In genomic region chr9:133715866-133716563, GRCh38 we compare ENCODE assay signal across 8 cellular contexts. TPM values are rescaled to one million over a fixed set of nuclear protein-coding genes. Genes with fewer than 3 reads are reported as not detected.
DNase-seq lines count a peak whose midpoint lies in the region; ATAC-seq and TF ChIP-seq lines count a peak whose summit lies in the region.

No MANE protein-coding gene starts in this region.

- CTCF ChIA-PET in activated CD8-positive, alpha-beta T cell treated with anti-CD3 and anti-CD28 coated beads, Interleukin-2, amount 10 ng/mL, durations not matched to agents 7 days and 5 days (lab: Charles Lee): interaction anchor here (0.9 to 5.1 kb wide), 5 partner anchors 32 to 182 kb away, joined by 3 to 26 read pairs (median 3); partner anchors contain the start of gene ADAMTSL2

- POLR2A ChIA-PET in activated CD8-positive, alpha-beta T cell treated with anti-CD3 and anti-CD28 coated beads, Interleukin-2, amount 10 ng/mL, durations not matched to agents 7 days and 5 days (lab: Charles Lee): no interaction called here

- no peak overlapping the region for H3K27ac Mint-ChIP-seq in activated CD8-positive, alpha-beta T cell treated with anti-CD3 and anti-CD28 coated beads, Interleukin-2, amount 10 ng/mL, durations not matched to agents 7 days and 5 days

- TF ChIP-seq RAD21 in liver (IDR thresholded peaks at IDR 0.05): peak; percentile 48 to 65

- no peaks in the 10 kb centered on the region for H3K9me3 Mint-ChIP-seq in activated CD8-positive, alpha-beta T cell treated with anti-CD3 and anti-CD28 coated beads, Interleukin-2, amount 10 ng/mL, durations not matched to agents 7 days and 5 days (ENCODE audit: insufficient read depth)

- TF ChIP-seq CTCF in KMS-11 (conservative IDR thresholded peaks at IDR 0.05; ENCODE audit: low read depth, low read length) (peak; percentile 39; the same call in 1 of the 2 replicates), liver (IDR thresholded peaks at IDR 0.05; ENCODE audit: low read depth, low read length, missing input control) (peak; percentile 9)

- H3K27ac ChIP-seq in BLaER1 (peak overlapping the region; percentile 54; the same call in 1 of the 2 replicates), KMS-11 (no peak overlapping the region), liver (ENCODE audit: low read depth in 1 of 2, low read length in 2 of 2) (peak overlapping the region; percentile 83 to 90)

- H3K4me1 ChIP-seq in BLaER1 (peaks cover 64% of the 10 kb centered on the region), KMS-11 (ENCODE audit: low read depth, poor library complexity, severe bottlenecking) (no peaks in the 10 kb centered on the region), liver (ENCODE audit: control insufficient read depth in 4 of 4, insufficient read depth in 4 of 4, low read length in 3 of 4) (peaks cover 0 to 46% (median 26%) of the 10 kb centered on the region in 4 donors)

- H3K4me3 Mint-ChIP-seq in activated CD8-positive, alpha-beta T cell treated with anti-CD3 and anti-CD28 coated beads, Interleukin-2, amount 10 ng/mL, durations not matched to agents 7 days and 5 days: no peak overlapping the region

- no peaks in the 10 kb centered on the region for H3K36me3 ChIP-seq in BLaER1
- H3K36me3 ChIP-seq in KMS-11 (ENCODE audit: insufficient read depth): no peaks in the 10 kb centered on the region
- H3K36me3 ChIP-seq in liver (ENCODE audit: control insufficient read depth in 4 of 4, insufficient read depth in 3 of 4, low read depth in 1 of 4, low read length in 3 of 4): peaks cover 0 to 19% (median 8%) of the 10 kb centered on the region in 4 donors

- no peak overlapping the region for H3K4me3 ChIP-seq in BLaER1
- H3K4me3 ChIP-seq in KMS-11 (IDR thresholded peaks at IDR 0.05; ENCODE audit: insufficient read depth, low read depth, low read length): no peak overlapping the region
- H3K4me3 ChIP-seq in liver (ENCODE audit: low read depth in 1 of 3, low read length in 3 of 3): no peak overlapping the region

- peaks cover under 1% of the 10 kb centered on the region for H3K27me3 Mint-ChIP-seq in activated CD8-positive, alpha-beta T cell treated with anti-CD3 and anti-CD28 coated beads, Interleukin-2, amount 10 ng/mL, durations not matched to agents 7 days and 5 days (ENCODE audit: low read depth)

- peaks cover 3% of the 10 kb centered on the region for H3K4me1 Mint-ChIP-seq in activated CD8-positive, alpha-beta T cell treated with anti-CD3 and anti-CD28 coated beads, Interleukin-2, amount 10 ng/mL, durations not matched to agents 7 days and 5 days (ENCODE audit: low read depth)

- H3K9me3 ChIP-seq in BLaER1 (peaks cover 12% of the 10 kb centered on the region), liver (ENCODE audit: control insufficient read depth in 4 of 4, low read length in 3 of 4) (no peaks in the 10 kb centered on the region)

- 70% methylated on average over 21 of the region's 21 CpGs for WGBS in liver

- H3K36me3 Mint-ChIP-seq in activated CD8-positive, alpha-beta T cell treated with anti-CD3 and anti-CD28 coated beads, Interleukin-2, amount 10 ng/mL, durations not matched to agents 7 days and 5 days (ENCODE audit: low read depth): no peaks in the 10 kb centered on the region

- H4K20me1 ChIP-seq in BLaER1 (no peaks in the 10 kb centered on the region), KMS-11 (ENCODE audit: insufficient read depth) (no peaks in the 10 kb centered on the region)

- H3K27me3 ChIP-seq in BLaER1 (0 out of 2 replicates have a peak, but pooled peaks cover 3% of the 10 kb centered on the region), KMS-11 (ENCODE audit: insufficient read depth, low read depth) (peaks cover 53% of the 10 kb centered on the region), liver (ENCODE audit: control insufficient read depth in 4 of 4, insufficient read depth in 4 of 4, low read length in 3 of 4) (no peaks in the 10 kb centered on the region)

- DNase-seq in activated CD8-positive, alpha-beta T cell treated with anti-CD3 and anti-CD28 coated beads, Interleukin-2, amount 10 ng/mL, durations not matched to agents 7 days and 5 days: peak; percentile 49
- DNase-seq in HuH-7 (ENCODE audit: low spot score) (no peak), hippocampal formation (lab: John Stamatoyannopoulos, UW) (no peak)

- H3K9ac ChIP-seq in BLaER1: peak overlapping the region; percentile 57; the same call in 1 of the 2 replicates
- no peak overlapping the region for H3K9ac ChIP-seq in KMS-11
- H3K9ac ChIP-seq in liver (ENCODE audit: low read depth in 1 of 2, low read length in 2 of 2): peak overlapping the region in 1 of 2 donors; percentile 39

- H3K79me2 ChIP-seq in KMS-11 (ENCODE audit: insufficient read depth, low read depth): no peaks in the 10 kb centered on the region

- H2AFZ ChIP-seq in KMS-11 (ENCODE audit: low read depth): no peak overlapping the region

- peak overlapping the region; percentile 97 for H3K4me2 ChIP-seq in BLaER1
- H3K4me2 ChIP-seq in KMS-11: no peak overlapping the region

- ATAC-seq in activated CD8-positive, alpha-beta T cell treated with anti-CD3 and anti-CD28 coated beads, Interleukin-2, amount 10 ng/mL, durations not matched to agents 7 days and 5 days: peak; percentile 63
- no peak for ATAC-seq in GM19397 (IDR thresholded peaks at IDR 0.05; ENCODE audit: unreplicated experiment)
- ATAC-seq in GM18867 (IDR thresholded peaks at IDR 0.05; ENCODE audit: unreplicated experiment): no peak

TF ChIP-seq in liver, 16 proteins besides CTCF, POLR2A, EP300 and RAD21:
- no peak for TF ChIP-seq ZBTB33 (IDR thresholded peaks at IDR 0.05)
- TF ChIP-seq ATF3 (IDR thresholded peaks at IDR 0.05): no peak
- no peak for TF ChIP-seq GABPA (IDR thresholded peaks at IDR 0.05 in 1 of 2, conservative IDR thresholded peaks at IDR 0.05 in 1 of 2)
- no peak for TF ChIP-seq NR2F2 (IDR thresholded peaks at IDR 0.05)
- no peak for TF ChIP-seq FOXA1 (IDR thresholded peaks at IDR 0.05)
- TF ChIP-seq RXRA (IDR thresholded peaks at IDR 0.05): no peak
- no peak for TF ChIP-seq REST (IDR thresholded peaks at IDR 0.05)
- TF ChIP-seq HNF4A (conservative IDR thresholded peaks at IDR 0.05): no peak
- TF ChIP-seq EGR1 (IDR thresholded peaks at IDR 0.05; ENCODE audit: low read depth in 2 of 2): no peak
- TF ChIP-seq JUND (IDR thresholded peaks at IDR 0.05): no peak
- no peak for TF ChIP-seq HNF4G (IDR thresholded peaks at IDR 0.05)
- no peak for TF ChIP-seq SP1 (IDR thresholded peaks at IDR 0.05)

RNA-seq across cellular contexts. Expression of gene SARDH, which starts 22.1 kb away (rescaled TPM):
- 1 to 10 TPM; 3.0 to 3.4 TPM for total RNA-seq in activated CD8-positive, alpha-beta T cell treated with anti-CD3 and anti-CD28 coated beads, Interleukin-2, amount 10 ng/mL, durations not matched to agents 7 days and 5 days
- 100 to 1,000 TPM in 1 of 2 donors, 10 to 100 TPM in 1; 53.7 to 291 TPM for total RNA-seq in liver
- polyA plus RNA-seq in liver: 10 to 100 TPM; 57.1 to 69.7 TPM

Comparison
In these comparisons a context has a peak if more than half of its experiments do, and no peak if none do; other contexts are left out.
1. RNA of gene SARDH, which starts 22.1 kb away (total RNA-seq): 53.7 to 291 TPM in liver; 3.0 to 3.4 TPM in activated CD8-positive, alpha-beta T cell treated with anti-CD3 and anti-CD28 coated beads, Interleukin-2, amount 10 ng/mL, durations not matched to agents 7 days and 5 days; every median in the first group is over 10 times any median in the second.